In genomic region chr5:97067296-97067695, GRCh38 we compare ENCODE assay signal across 20 cellular contexts.
"Had no signal": no experiment of that assay in that cellular context is flagged by ENCODE, and none has a peak within 500 bp of the region (broad histone marks: within the 10 kb centered on the region; RNA-seq: fewer than 3 reads in every experiment).

No MANE protein-coding gene starts in this region.

- H3K36me3 ChIP-seq: esophagus squamous epithelium, gastroesophageal sphincter, pancreas, tibial artery, upper lobe of right lung had no signal

- FAIRE-seq: colon, pancreas had no signal

- DNase-seq: cerebellar nuclear complex; effector memory CD8-positive, alpha-beta T cell; esophagus squamous epithelium; foreskin fibroblast; glutamatergic neuron; left colon; left ventricle myocardium superior; mesenchymal stem cell; naive thymus-derived CD8-positive, alpha-beta T cell; pancreas; right cardiac atrium; stimulated activated CD4-positive, alpha-beta T cell treated with anti-CD3 and anti-CD28 coated beads, Interleukin-4, amount 100 ng/mL, for 1 hour; stimulated activated CD8-positive, alpha-beta memory T cell treated with anti-CD3 and anti-CD28 coated beads, Interleukin-4, amount 100 ng/mL, for 48 hours; stimulated activated naive CD8-positive, alpha-beta T cell treated with anti-CD3 and anti-CD28 coated beads, Interleukin-15, Interleukin-2, amounts not matched to agents 100 U/mL and 50 U/mL, for 24 hours; tibial artery; upper lobe of right lung had no signal

- H3K27me3 ChIP-seq: esophagus squamous epithelium, gastroesophageal sphincter, pancreas, tibial artery, upper lobe of right lung had no signal

- H3K4me3 ChIP-seq: esophagus squamous epithelium, gastroesophageal sphincter, lung, pancreas, tibial artery, upper lobe of right lung had no signal

- H3K9me3 ChIP-seq: esophagus squamous epithelium, gastroesophageal sphincter, pancreas, tibial artery, upper lobe of right lung had no signal

- H3K27ac ChIP-seq: epithelial cell of prostate, esophagus squamous epithelium, gastroesophageal sphincter, pancreas, tibial artery, upper lobe of right lung had no signal

- H3K4me1 ChIP-seq: pancreas, upper lobe of right lung had no signal
